In the genomic region with DNA sequence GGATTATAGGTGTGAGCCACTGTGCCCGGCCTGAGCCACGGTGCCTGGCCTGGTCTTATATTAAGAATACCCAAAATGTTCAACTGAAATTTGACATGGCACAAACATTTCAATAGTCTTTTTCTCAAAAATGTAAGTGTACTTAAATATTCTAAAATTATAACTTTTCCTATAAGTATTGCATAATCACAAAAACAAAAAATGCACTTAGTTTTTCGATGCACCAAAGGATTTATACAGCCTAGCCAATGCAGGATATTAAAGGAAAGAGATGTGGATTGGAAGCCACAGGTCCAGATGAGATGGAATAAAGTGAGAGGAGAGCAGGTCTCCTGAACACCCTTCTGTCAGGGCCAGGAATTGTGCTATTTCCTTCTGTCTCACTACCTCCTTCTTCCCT, we compare ENCODE assay signal across 6 cellular contexts.
"Had no signal": no experiment of that assay in that cellular context is flagged by ENCODE, and none has a peak within 500 bp of the region (broad histone marks: within the 10 kb centered on the region; RNA-seq: fewer than 3 reads in every experiment).

No MANE protein-coding gene starts in this region.

- H3K4me3 Mint-ChIP-seq: GM23338, H9 had no signal

- H3K27ac Mint-ChIP-seq: GM23338 had no signal

- H3K4me3 ChIP-seq: GM23338 had no signal

- ATAC-seq: GM23338 had no signal

- H2AFZ ChIP-seq: GM23338 had no signal

- H3K9me3 Mint-ChIP-seq: GM23338, H9 had no signal

- H3K4me2 ChIP-seq: GM23338 had no signal

- DNase-seq: H9, HCEC 1CT had no signal

- FAIRE-seq: H1, H54, HTR-8/SVneo had no signal
